Comparison of ENCODE assay signal across 1 cellular context in the genomic region with DNA sequence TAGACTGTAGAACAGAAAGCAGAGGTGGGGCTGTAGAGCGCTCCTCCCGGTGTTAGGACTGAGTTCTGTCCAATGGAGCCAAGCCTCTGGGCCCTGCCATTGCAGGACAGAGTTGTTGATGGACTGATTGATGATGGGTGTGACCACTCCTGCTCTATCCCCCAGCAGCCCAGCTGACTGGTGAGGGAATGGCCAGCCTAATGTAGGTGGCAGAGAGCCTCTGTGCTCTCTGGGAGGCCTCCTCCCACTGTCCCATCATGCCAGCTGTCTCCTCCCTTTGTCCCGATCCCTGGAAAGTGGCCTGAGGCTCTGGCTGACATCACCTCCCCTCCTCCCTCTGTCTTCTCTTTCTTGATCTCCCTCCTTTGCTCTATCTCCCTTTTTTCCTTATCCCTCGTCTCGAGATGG.
TF ChIP-seq lines count a peak whose summit lies in the region.

No MANE protein-coding gene starts in this region.

TF ChIP-seq in IMR-90, 13 proteins besides CTCF, POLR2A, EP300 and RAD21:
- no peak for TF ChIP-seq SMC3 (IDR thresholded peaks at IDR 0.05; ENCODE audit: low read depth, low read length)
- TF ChIP-seq MAFK (IDR thresholded peaks at IDR 0.05; ENCODE audit: low read depth, low read length): no peak
- no peak for TF ChIP-seq RCOR1 (IDR thresholded peaks at IDR 0.05; ENCODE audit: insufficient replicate concordance, low read length)
- TF ChIP-seq MXI1 (IDR thresholded peaks at IDR 0.05; ENCODE audit: borderline replicate concordance, low read depth, low read length): no peak
- no peak for TF ChIP-seq CHD1 (IDR thresholded peaks at IDR 0.05; ENCODE audit: low read depth, low read length)
- no peak for TF ChIP-seq NFE2L2 (IDR thresholded peaks at IDR 0.05; ENCODE audit: low read depth, low read length)
- TF ChIP-seq FOS (IDR thresholded peaks at IDR 0.05; ENCODE audit: low read depth, low read length): no peak
TF ChIP-seq in IMR-90: peak in this region for 0.
